Comparison of ENCODE assay signal across 15 cellular contexts in the genomic region with DNA sequence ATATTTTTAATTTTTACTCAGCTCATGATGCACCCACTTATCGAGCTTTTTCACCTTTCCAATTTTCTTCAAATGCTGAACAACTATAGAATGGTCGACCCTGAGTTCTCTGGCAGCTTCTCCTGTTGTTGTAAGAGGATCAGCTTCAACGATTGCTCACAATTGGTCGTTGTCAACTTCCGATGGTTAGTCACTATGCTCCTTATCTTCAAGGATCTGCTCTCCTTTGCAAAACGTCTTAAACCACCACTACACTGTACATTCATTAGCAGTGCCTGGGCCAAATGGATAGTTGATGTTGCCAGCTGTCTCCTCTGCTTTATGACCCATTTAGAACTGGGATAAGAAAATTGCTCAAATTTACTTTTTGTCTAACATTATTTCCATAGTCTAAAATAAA.
DNase-seq lines count a peak whose midpoint lies in the region; ATAC-seq and TF ChIP-seq lines count a peak whose summit lies in the region.
"Had no signal": no experiment of that assay in that cellular context is flagged by ENCODE, and none has a peak within 500 bp of the region (broad histone marks: within the 10 kb centered on the region; RNA-seq: fewer than 3 reads in every experiment).

No MANE protein-coding gene starts in this region.

- no peak for TF ChIP-seq POLR2A in NB4 (IDR thresholded peaks at IDR 0.05; ENCODE audit: extremely low read depth, insufficient read length)

- no peak overlapping the region for H3K4me3 ChIP-seq in NB4 (ENCODE audit: low read depth, low read length)
- H3K4me3 ChIP-seq: BLaER1, GM23338 had no signal

- DNase-seq in NCI-H1436 (lab: John Stamatoyannopoulos, UW): peak; percentile 2
- no peak for DNase-seq in NCI-H1436 treated with DMSO at 0.1 percent for 48 hours (lab: John Stamatoyannopoulos, UW)
- DNase-seq in NB4 (ENCODE audit: low read depth): peak; percentile 29
- DNase-seq in RPMI7951 (ENCODE audit: low read depth): peak; percentile 43
- no peak for DNase-seq in GM10266 (ENCODE audit: extremely low spot score)
- no peak for DNase-seq in nucleus accumbens (lab: John Stamatoyannopoulos, UW)
- DNase-seq: 8988T; CD4-positive, alpha-beta memory T cell; DMS153; DMS79 treated with DMSO at 0.1 percent for 48 hours; EL; HCEC 1CT had no signal

- no peak for ATAC-seq in GM19324 (IDR thresholded peaks at IDR 0.05; ENCODE audit: low FRiP score, unreplicated experiment)
- ATAC-seq: GM23338 had no signal

- TF ChIP-seq CTCF in NB4 (IDR thresholded peaks at IDR 0.05; ENCODE audit: low read depth, low read length): no peak
- TF ChIP-seq CTCF in GM10266 (IDR thresholded peaks at IDR 0.05; ENCODE audit: control insufficient read depth, insufficient read depth, low read depth, missing control alignments): no peak

Comparison
In these comparisons a context has a peak if more than half of its experiments do, and no peak if none do; other contexts are left out.
1. DNase-seq: peak in NCI-H1436 (single experiment), NB4 (single experiment) and RPMI7951 (single experiment); none in NCI-H1436 treated with DMSO at 0.1 percent for 48 hours (single experiment), GM10266 (single experiment) and nucleus accumbens (0 of 56).